ENCODE assay signal across 2 cellular contexts in genomic region chr22:43925433-43926348, GRCh38.
A peak's percentile ranks its signal among the peaks of the same experiment; 100 is the strongest.
TF ChIP-seq lines count a peak whose summit lies in the region.

No MANE protein-coding gene starts in this region.

TF ChIP-seq in K562, 482 proteins besides CTCF, POLR2A, EP300 and RAD21 (continued from another document):
- peak; percentile 18; the same call in 1 of the 2 replicates for TF ChIP-seq PKNOX1 (IDR thresholded peaks at IDR 0.05)
- TF ChIP-seq HDAC1 (IDR thresholded peaks at IDR 0.05): no peak
- TF ChIP-seq CTBP1 (IDR thresholded peaks at IDR 0.05; ENCODE audit: borderline replicate concordance): no peak
- no peak for TF ChIP-seq OTX1 (CRISPR knock-in tag; IDR thresholded peaks at IDR 0.05)
- no peak for TF ChIP-seq ZNF785 (CRISPR knock-in tag; IDR thresholded peaks at IDR 0.05)
- TF ChIP-seq, protein P1, sequence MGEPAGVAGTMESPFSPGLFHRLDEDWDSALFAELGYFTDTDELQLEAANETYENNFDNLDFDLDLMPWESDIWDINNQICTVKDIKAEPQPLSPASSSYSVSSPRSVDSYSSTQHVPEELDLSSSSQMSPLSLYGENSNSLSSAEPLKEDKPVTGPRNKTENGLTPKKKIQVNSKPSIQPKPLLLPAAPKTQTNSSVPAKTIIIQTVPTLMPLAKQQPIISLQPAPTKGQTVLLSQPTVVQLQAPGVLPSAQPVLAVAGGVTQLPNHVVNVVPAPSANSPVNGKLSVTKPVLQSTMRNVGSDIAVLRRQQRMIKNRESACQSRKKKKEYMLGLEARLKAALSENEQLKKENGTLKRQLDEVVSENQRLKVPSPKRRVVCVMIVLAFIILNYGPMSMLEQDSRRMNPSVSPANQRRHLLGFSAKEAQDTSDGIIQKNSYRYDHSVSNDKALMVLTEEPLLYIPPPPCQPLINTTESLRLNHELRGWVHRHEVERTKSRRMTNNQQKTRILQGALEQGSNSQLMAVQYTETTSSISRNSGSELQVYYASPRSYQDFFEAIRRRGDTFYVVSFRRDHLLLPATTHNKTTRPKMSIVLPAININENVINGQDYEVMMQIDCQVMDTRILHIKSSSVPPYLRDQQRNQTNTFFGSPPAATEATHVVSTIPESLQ (CRISPR knock-in tag; IDR thresholded peaks at IDR 0.05): no peak

TF ChIP-seq in liver, 16 proteins besides CTCF, POLR2A, EP300 and RAD21 (continued from another document):
- TF ChIP-seq, protein P2, sequence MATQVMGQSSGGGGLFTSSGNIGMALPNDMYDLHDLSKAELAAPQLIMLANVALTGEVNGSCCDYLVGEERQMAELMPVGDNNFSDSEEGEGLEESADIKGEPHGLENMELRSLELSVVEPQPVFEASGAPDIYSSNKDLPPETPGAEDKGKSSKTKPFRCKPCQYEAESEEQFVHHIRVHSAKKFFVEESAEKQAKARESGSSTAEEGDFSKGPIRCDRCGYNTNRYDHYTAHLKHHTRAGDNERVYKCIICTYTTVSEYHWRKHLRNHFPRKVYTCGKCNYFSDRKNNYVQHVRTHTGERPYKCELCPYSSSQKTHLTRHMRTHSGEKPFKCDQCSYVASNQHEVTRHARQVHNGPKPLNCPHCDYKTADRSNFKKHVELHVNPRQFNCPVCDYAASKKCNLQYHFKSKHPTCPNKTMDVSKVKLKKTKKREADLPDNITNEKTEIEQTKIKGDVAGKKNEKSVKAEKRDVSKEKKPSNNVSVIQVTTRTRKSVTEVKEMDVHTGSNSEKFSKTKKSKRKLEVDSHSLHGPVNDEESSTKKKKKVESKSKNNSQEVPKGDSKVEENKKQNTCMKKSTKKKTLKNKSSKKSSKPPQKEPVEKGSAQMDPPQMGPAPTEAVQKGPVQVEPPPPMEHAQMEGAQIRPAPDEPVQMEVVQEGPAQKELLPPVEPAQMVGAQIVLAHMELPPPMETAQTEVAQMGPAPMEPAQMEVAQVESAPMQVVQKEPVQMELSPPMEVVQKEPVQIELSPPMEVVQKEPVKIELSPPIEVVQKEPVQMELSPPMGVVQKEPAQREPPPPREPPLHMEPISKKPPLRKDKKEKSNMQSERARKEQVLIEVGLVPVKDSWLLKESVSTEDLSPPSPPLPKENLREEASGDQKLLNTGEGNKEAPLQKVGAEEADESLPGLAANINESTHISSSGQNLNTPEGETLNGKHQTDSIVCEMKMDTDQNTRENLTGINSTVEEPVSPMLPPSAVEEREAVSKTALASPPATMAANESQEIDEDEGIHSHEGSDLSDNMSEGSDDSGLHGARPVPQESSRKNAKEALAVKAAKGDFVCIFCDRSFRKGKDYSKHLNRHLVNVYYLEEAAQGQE (IDR thresholded peaks at IDR 0.05): peak; percentile 91
- TF ChIP-seq JUND (IDR thresholded peaks at IDR 0.05) (peak; percentile 39 to 88), YY1 (IDR thresholded peaks at IDR 0.05) (peak; percentile 95), NR2F2 (IDR thresholded peaks at IDR 0.05) (peak; percentile 45), HNF4A (conservative IDR thresholded peaks at IDR 0.05) (peak; percentile 91 to 97), FOXA2 (IDR thresholded peaks at IDR 0.05) (peak; percentile 73), FOXA1 (IDR thresholded peaks at IDR 0.05) (peak; percentile 92), HNF4G (IDR thresholded peaks at IDR 0.05) (peak; percentile 84), RXRA (IDR thresholded peaks at IDR 0.05) (peak; percentile 84 to 98), EGR1 (IDR thresholded peaks at IDR 0.05; ENCODE audit: low read depth in 2 of 2) (peak in 1 of 2 donors; percentile 82), TAF1 (conservative IDR thresholded peaks at IDR 0.05) (peak; percentile 80), GABPA (IDR thresholded peaks at IDR 0.05 in 1 of 2, conservative IDR thresholded peaks at IDR 0.05 in 1 of 2) (peak in 1 of 2 donors; percentile 58)
- TF ChIP-seq, protein P3, sequence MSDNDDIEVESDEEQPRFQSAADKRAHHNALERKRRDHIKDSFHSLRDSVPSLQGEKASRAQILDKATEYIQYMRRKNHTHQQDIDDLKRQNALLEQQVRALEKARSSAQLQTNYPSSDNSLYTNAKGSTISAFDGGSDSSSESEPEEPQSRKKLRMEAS (IDR thresholded peaks at IDR 0.05): peak; percentile 97
- TF ChIP-seq, protein P4, sequence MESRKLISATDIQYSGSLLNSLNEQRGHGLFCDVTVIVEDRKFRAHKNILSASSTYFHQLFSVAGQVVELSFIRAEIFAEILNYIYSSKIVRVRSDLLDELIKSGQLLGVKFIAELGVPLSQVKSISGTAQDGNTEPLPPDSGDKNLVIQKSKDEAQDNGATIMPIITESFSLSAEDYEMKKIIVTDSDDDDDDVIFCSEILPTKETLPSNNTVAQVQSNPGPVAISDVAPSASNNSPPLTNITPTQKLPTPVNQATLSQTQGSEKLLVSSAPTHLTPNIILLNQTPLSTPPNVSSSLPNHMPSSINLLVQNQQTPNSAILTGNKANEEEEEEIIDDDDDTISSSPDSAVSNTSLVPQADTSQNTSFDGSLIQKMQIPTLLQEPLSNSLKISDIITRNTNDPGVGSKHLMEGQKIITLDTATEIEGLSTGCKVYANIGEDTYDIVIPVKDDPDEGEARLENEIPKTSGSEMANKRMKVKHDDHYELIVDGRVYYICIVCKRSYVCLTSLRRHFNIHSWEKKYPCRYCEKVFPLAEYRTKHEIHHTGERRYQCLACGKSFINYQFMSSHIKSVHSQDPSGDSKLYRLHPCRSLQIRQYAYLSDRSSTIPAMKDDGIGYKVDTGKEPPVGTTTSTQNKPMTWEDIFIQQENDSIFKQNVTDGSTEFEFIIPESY (IDR thresholded peaks at IDR 0.05): peak; percentile 96
TF ChIP-seq in liver: peak in this region for 16.
